Comparison of ENCODE assay signal across 14 cellular contexts in genomic region chr13:112448621-112449544, GRCh38.
"Had no signal": no experiment of that assay in that cellular context is flagged by ENCODE, and none has a peak within 500 bp of the region (broad histone marks: within the 10 kb centered on the region; RNA-seq: fewer than 3 reads in every experiment).

No MANE protein-coding gene starts in this region.

- H3K27ac Mint-ChIP-seq: activated naive CD4-positive, alpha-beta T cell treated with anti-CD3 and anti-CD28 coated beads, Interleukin-2, amount 50 U/mL, for 24 hours; activated T-helper 17 cell treated with anti-CD3 and anti-CD28 coated beads, Interleukin-2, amount 50 U/mL, for 72 hours; dendritic cell treated with granulocyte-macrophage colony-stimulating factor and Interleukin-4, amounts not matched to agents 40 ng/mL and 50 ng/mL, for 4 days; nephron; stimulated activated naive CD8-positive, alpha-beta T cell treated with anti-CD3 and anti-CD28 coated beads, Interleukin-15, amount 100 ng/mL, for 72 hours had no signal

- H3K27ac ChIP-seq: ovary, thoracic aorta had no signal

- H3K4me3 ChIP-seq: mucosa of descending colon, ovary, thoracic aorta had no signal

- DNase-seq: activated CD4-positive, alpha-beta T cell treated with anti-CD3 and anti-CD28 coated beads, Interleukin-2, amount 50 U/mL, for 1 hour; central memory CD4-positive, alpha-beta T cell; hypothalamus; ovary; stimulated activated CD4-positive, alpha-beta T cell treated with anti-CD3 and anti-CD28 coated beads, Interleukin-15, amount 100 ng/mL, for 24 hours; stimulated activated CD4-positive, alpha-beta T cell treated with anti-CD3 and anti-CD28 coated beads, Interleukin-4, amount 100 ng/mL, for 24 hours; stimulated activated naive CD8-positive, alpha-beta T cell treated with anti-CD3 and anti-CD28 coated beads, Interleukin-15, amount 100 ng/mL, for 72 hours had no signal

- H3K36me3 ChIP-seq: ovary, thoracic aorta had no signal

- FAIRE-seq: urothelium cell line had no signal

- H3K4me3 Mint-ChIP-seq: activated naive CD4-positive, alpha-beta T cell treated with anti-CD3 and anti-CD28 coated beads, Interleukin-2, amount 50 U/mL, for 24 hours; activated T-helper 17 cell treated with anti-CD3 and anti-CD28 coated beads, Interleukin-2, amount 50 U/mL, for 72 hours; dendritic cell treated with granulocyte-macrophage colony-stimulating factor and Interleukin-4, amounts not matched to agents 40 ng/mL and 50 ng/mL, for 4 days; nephron; stimulated activated naive CD8-positive, alpha-beta T cell treated with anti-CD3 and anti-CD28 coated beads, Interleukin-15, amount 100 ng/mL, for 72 hours had no signal

- H3K9me3 Mint-ChIP-seq: activated naive CD4-positive, alpha-beta T cell treated with anti-CD3 and anti-CD28 coated beads, Interleukin-2, amount 50 U/mL, for 24 hours; activated T-helper 17 cell treated with anti-CD3 and anti-CD28 coated beads, Interleukin-2, amount 50 U/mL, for 72 hours; dendritic cell treated with granulocyte-macrophage colony-stimulating factor and Interleukin-4, amounts not matched to agents 40 ng/mL and 50 ng/mL, for 4 days; nephron; stimulated activated naive CD8-positive, alpha-beta T cell treated with anti-CD3 and anti-CD28 coated beads, Interleukin-15, amount 100 ng/mL, for 72 hours had no signal

- H3K4me1 Mint-ChIP-seq: activated naive CD4-positive, alpha-beta T cell treated with anti-CD3 and anti-CD28 coated beads, Interleukin-2, amount 50 U/mL, for 24 hours; activated T-helper 17 cell treated with anti-CD3 and anti-CD28 coated beads, Interleukin-2, amount 50 U/mL, for 72 hours had no signal

- ATAC-seq: activated T-helper 17 cell treated with anti-CD3 and anti-CD28 coated beads, Interleukin-2, amount 50 U/mL, for 72 hours; mucosa of descending colon; stimulated activated naive CD8-positive, alpha-beta T cell treated with anti-CD3 and anti-CD28 coated beads, Interleukin-15, amount 100 ng/mL, for 72 hours had no signal

- H3K27me3 ChIP-seq: ovary had no signal

- H3K9me3 ChIP-seq: mucosa of descending colon, ovary, thoracic aorta had no signal

- H3K36me3 Mint-ChIP-seq: activated naive CD4-positive, alpha-beta T cell treated with anti-CD3 and anti-CD28 coated beads, Interleukin-2, amount 50 U/mL, for 24 hours had no signal
